Comparison of ENCODE assay signal across 15 cellular contexts in the genomic region with DNA sequence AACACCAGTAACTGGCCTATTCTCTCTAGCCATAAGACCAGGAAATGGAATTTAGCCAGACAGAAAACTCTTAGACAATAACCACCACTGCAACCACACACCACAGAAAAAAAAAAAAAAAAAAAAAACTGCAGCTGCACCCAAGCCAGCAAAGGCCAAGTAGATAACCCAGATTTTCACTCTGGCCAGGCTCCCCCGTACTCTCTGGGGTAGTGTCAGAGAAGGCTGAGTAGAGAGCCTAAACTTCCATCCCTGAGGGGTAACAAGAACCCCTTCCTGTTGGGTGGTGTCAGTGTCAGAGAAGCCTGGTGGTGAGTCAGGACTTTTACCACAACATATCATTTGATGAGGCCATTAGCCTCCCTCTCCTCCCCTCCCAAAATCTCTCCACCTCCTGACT. TPM values are rescaled to one million over a fixed set of nuclear protein-coding genes. Genes with fewer than 3 reads are reported as not detected.
DNase-seq lines count a peak whose midpoint lies in the region; ATAC-seq and TF ChIP-seq lines count a peak whose summit lies in the region.
"Had no signal": no experiment of that assay in that cellular context is flagged by ENCODE, and none has a peak within 500 bp of the region (broad histone marks: within the 10 kb centered on the region; RNA-seq: fewer than 3 reads in every experiment).

No MANE protein-coding gene starts in this region.

- no peak for ATAC-seq in HG03159 (IDR thresholded peaks at IDR 0.05; ENCODE audit: unreplicated experiment)
- ATAC-seq in HG02623 (IDR thresholded peaks at IDR 0.05; ENCODE audit: unreplicated experiment) = no peak
- ATAC-seq in right cardiac atrium = no peak

- peaks cover 21 to 50% (median 46%) of the 10 kb centered on the region in 10 experiments; a peak in 19 of 20 replicates for H3K4me1 ChIP-seq in BLaER1 treated with 17β-estradiol and CSF1 and Interleukin-3, amounts not matched to agents 10 nM and 100 nM
- H3K4me1 ChIP-seq in GM23248 (ENCODE audit: insufficient read depth) (peaks cover 5% of the 10 kb centered on the region; the same call in 1 of the 2 replicates), right cardiac atrium (ENCODE audit: control insufficient read depth, insufficient read depth, low read length) (no peaks in the 10 kb centered on the region)
- H3K4me1 ChIP-seq: BE2C had no signal

- no peaks in the 10 kb centered on the region for H3K36me3 ChIP-seq in BLaER1 treated with 17β-estradiol and CSF1 and Interleukin-3, amounts not matched to agents 10 nM and 100 nM
- no peaks in the 10 kb centered on the region for H3K36me3 ChIP-seq in GM23248 (ENCODE audit: low read depth)
- H3K36me3 ChIP-seq: BE2C had no signal

- peak overlapping the region in 10 of 11 experiments; percentile 36 to 95 (median 78); a peak in 18 of 22 replicates for H3K4me2 ChIP-seq in BLaER1 treated with 17β-estradiol and CSF1 and Interleukin-3, amounts not matched to agents 10 nM and 100 nM
- no peak overlapping the region for H3K4me2 ChIP-seq in GM23248 (ENCODE audit: unreplicated experiment)

- peak overlapping the region in 1 of 11 experiments; percentile 32; a peak in 3 of 22 replicates for H3K9ac ChIP-seq in BLaER1 treated with 17β-estradiol and CSF1 and Interleukin-3, amounts not matched to agents 10 nM and 100 nM
- H3K9ac ChIP-seq in GM23248 = no peak overlapping the region

- TF ChIP-seq CTCF in epithelial cell of esophagus (IDR thresholded peaks at IDR 0.05; ENCODE audit: insufficient read depth, low read depth, low read length, missing control alignments) = no peak

- DNase-seq in GM23248 (peak; percentile 25), OCI-M1 (lab: John Stamatoyannopoulos, UW) (peak; percentile 31), epithelial cell of esophagus (ENCODE audit: low read depth) (peak; percentile 33), mucosa of gallbladder (ENCODE audit: low spot score) (no peak), right cardiac atrium (no peak)
- DNase-seq: aorta; BE2C; NCI-H510A; retina; stimulated activated CD4-positive, alpha-beta T cell treated with anti-CD3 and anti-CD28 coated beads, Interleukin-4, amount 100 ng/mL, for 1 hour; stimulated activated naive CD4-positive, alpha-beta T cell had no signal

- no peaks in the 10 kb centered on the region for H3F3A ChIP-seq in GM23248 (ENCODE audit: insufficient read depth)

- H3K9me3 ChIP-seq in BLaER1 treated with 17β-estradiol and CSF1 and Interleukin-3, amounts not matched to agents 10 nM and 100 nM (replicated peaks in 1 of 11) = no peaks in the 10 kb centered on the region; a peak in 1 of 22 replicates
- H3K9me3 ChIP-seq in GM23248 (ENCODE audit: low read depth) (no peaks in the 10 kb centered on the region), right cardiac atrium (ENCODE audit: control insufficient read depth, low read length) (no peaks in the 10 kb centered on the region)
- H3K9me3 ChIP-seq: BE2C had no signal

- intact Hi-C loops in right cardiac atrium (cut with DNase I) = no loop called here

- peaks cover 79 to 94% (median 90%) of the 10 kb centered on the region in 11 experiments for H3K27me3 ChIP-seq in BLaER1 treated with 17β-estradiol and CSF1 and Interleukin-3, amounts not matched to agents 10 nM and 100 nM
- H3K27me3 ChIP-seq in GM23248 (replicated peaks; ENCODE audit: insufficient read depth) = no peaks in the 10 kb centered on the region
- H3K27me3 ChIP-seq in right cardiac atrium (ENCODE audit: control insufficient read depth, insufficient read depth) = no peaks in the 10 kb centered on the region

- no peak overlapping the region for H3K4me3 ChIP-seq in BLaER1 treated with 17β-estradiol and CSF1 and Interleukin-3, amounts not matched to agents 10 nM and 100 nM
- H3K4me3 ChIP-seq in GM23248 (no peak overlapping the region), epithelial cell of esophagus (ENCODE audit: low read length) (no peak overlapping the region), right cardiac atrium (ENCODE audit: low read length) (no peak overlapping the region)

- no peaks in the 10 kb centered on the region for H3K9me2 ChIP-seq in GM23248 (ENCODE audit: insufficient read depth)

- H3K79me2 ChIP-seq in GM23248 (ENCODE audit: insufficient read depth) = no peaks in the 10 kb centered on the region

- in situ Hi-C loops in GM23248 (cut with MboI) = no loop called here

- H3K27ac ChIP-seq in BLaER1 treated with 17β-estradiol and CSF1 and Interleukin-3, amounts not matched to agents 10 nM and 100 nM = peak overlapping the region in 9 of 11 experiments; percentile 18 to 85 (median 53); a peak in 14 of 22 replicates
- H3K27ac ChIP-seq in GM23248 = no peak overlapping the region
- no peak overlapping the region for H3K27ac ChIP-seq in right cardiac atrium (ENCODE audit: low read length)

- no peak overlapping the region for H2AFZ ChIP-seq in GM23248

- WGBS in GM23248 (ENCODE audit: low coverage in 1 of 2, low lambda C conversion rate in 2 of 2, missing lambda C conversion rate in 2 of 2), 2 experiments = 13 to 57% methylated on average over 1 of the region's 1 CpG
- 27% methylated on average over 1 of the region's 1 CpG for WGBS in right cardiac atrium

- no peaks in the 10 kb centered on the region; a peak in 2 of 22 replicates for H4K20me1 ChIP-seq in BLaER1 treated with 17β-estradiol and CSF1 and Interleukin-3, amounts not matched to agents 10 nM and 100 nM
- H4K20me1 ChIP-seq in GM23248 (ENCODE audit: insufficient read depth) = no peaks in the 10 kb centered on the region

RNA-seq across cellular contexts. Expression of a gene that starts 5.6 kb away (rescaled TPM):
- total RNA-seq in GM23248 (2014; rRNA removed; shearing (Covaris generic)) = 1.9 TPM in 2 replicates
- polyA plus RNA-seq in GM23248 (2016; fragmentation: Nextera tagmentation; extraction: Ambion mirVana) = 1.2 and 1.7 TPM in 2 replicates
- 59.9 TPM for total RNA-seq in mucosa of gallbladder
- 10 to 100 TPM; 11.9 to 20.8 (median 15.7) TPM for total RNA-seq in right cardiac atrium
- polyA plus RNA-seq in right cardiac atrium = 7.3 TPM

RNA-seq across cellular contexts. Expression of a gene that starts 15.9 kb away (rescaled TPM):
- not detected in 2 replicates for total RNA-seq in GM23248 (2014; rRNA removed; shearing (Covaris generic))
- not detected in 2 replicates for polyA plus RNA-seq in GM23248 (2016; fragmentation: Nextera tagmentation; extraction: Ambion mirVana)
- total RNA-seq in mucosa of gallbladder = 0.32 TPM
- not detected for total RNA-seq in right cardiac atrium
- not detected for polyA plus RNA-seq in right cardiac atrium
- total RNA-seq: aorta, kidney epithelial cell had no signal

Comparison
In these comparisons a context has a peak if more than half of its experiments do, and no peak if none do; other contexts are left out.
1. H3K27ac ChIP-seq: peak in BLaER1 treated with 17β-estradiol and CSF1 and Interleukin-3, amounts not matched to agents 10 nM and 100 nM (9 of 11); none in GM23248 (single experiment) and right cardiac atrium (single experiment).
2. DNase-seq: peak in GM23248 (single experiment), OCI-M1 (single experiment) and epithelial cell of esophagus (single experiment); none in mucosa of gallbladder (single experiment) and right cardiac atrium (0 of 3).